Comparison of ENCODE assay signal across 8 cellular contexts in the genomic region with DNA sequence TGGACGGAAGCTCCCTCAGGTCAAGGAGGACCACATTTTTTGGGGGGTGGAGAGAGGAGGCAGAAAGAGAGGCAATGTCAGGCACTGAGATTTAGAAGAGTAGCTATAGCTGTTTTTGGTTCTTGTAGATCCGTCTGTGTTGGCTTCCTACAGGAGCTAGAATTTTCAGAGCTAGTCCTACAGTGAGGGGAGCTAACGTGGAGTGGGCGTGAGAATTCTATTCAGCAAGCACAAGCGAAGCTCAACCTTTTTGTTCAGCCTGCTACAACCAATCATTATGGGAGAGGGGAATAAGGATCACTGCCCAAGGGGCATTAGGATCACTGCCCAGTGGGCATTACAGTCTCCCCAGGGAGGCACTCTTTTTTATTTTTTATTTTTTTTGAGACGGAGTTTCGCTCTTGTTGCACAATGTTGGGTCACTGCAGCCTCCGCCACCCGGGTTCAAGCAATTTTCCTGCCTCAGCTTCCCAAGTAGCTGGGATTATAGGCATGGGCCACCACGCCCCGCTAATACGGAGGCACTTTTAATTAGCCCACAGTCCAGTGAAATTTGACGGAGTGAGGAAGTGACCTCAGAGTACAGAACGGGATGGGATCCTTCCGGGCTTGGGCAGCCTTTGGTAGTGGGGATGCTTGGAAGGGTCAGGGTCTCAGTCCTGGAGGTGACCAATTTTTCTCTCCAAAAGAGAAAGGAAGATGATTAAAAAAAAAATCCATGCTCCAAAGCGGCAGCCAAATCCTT. TPM values are rescaled to one million over a fixed set of nuclear protein-coding genes. Genes with fewer than 3 reads are reported as not detected.
DNase-seq lines count a peak whose midpoint lies in the region; ATAC-seq and TF ChIP-seq lines count a peak whose summit lies in the region.

No MANE protein-coding gene starts in this region.

- no peak for TF ChIP-seq EP300 in sigmoid colon (IDR thresholded peaks at IDR 0.05)

- H3K9me3 ChIP-seq in sigmoid colon = no peaks in the 10 kb centered on the region

- H3K27ac Mint-ChIP-seq in activated CD8-positive, alpha-beta T cell treated with anti-CD3 and anti-CD28 coated beads, Interleukin-2, amount 10 ng/mL, durations not matched to agents 7 days and 5 days = peak overlapping the region; percentile 94

- no peak for TF ChIP-seq POLR2A in sigmoid colon (IDR thresholded peaks at IDR 0.05)

- intact Hi-C loops in left cardiac atrium (cut with DNase I) (loop anchor here in 1 of 2 donors (5.0 kb wide), 1 partner anchor 184 kb away; no protein-coding TSS in a partner anchor), sigmoid colon (cut with DNase I) (loop anchor here (2.0 to 5.0 kb wide), 4 partner anchors 47 to 1016 kb away; a partner anchor contains a TSS)

- ATAC-seq in activated CD8-positive, alpha-beta T cell treated with anti-CD3 and anti-CD28 coated beads, Interleukin-2, amount 10 ng/mL, durations not matched to agents 7 days and 5 days = no peak
- ATAC-seq in left cardiac atrium = peak; percentile 10 to 35

- DNase-seq in ACHN (peak; percentile 29), HCEC 1CT (peak; percentile 37), left cardiac atrium (peak; percentile 30), sigmoid colon (peak; percentile 73), OCI-M2 (lab: John Stamatoyannopoulos, UW; ENCODE audit: unreplicated experiment) (no peak), cerebellar cortex (ENCODE audit: low spot score) (no peak), HPDE6-E6E7 (ENCODE audit: extremely low spot score) (no peak)
- DNase-seq in activated CD8-positive, alpha-beta T cell treated with anti-CD3 and anti-CD28 coated beads, Interleukin-2, amount 10 ng/mL, durations not matched to agents 7 days and 5 days = no peak

- H3K36me3 Mint-ChIP-seq in activated CD8-positive, alpha-beta T cell treated with anti-CD3 and anti-CD28 coated beads, Interleukin-2, amount 10 ng/mL, durations not matched to agents 7 days and 5 days (ENCODE audit: low read depth) = peaks cover 53% of the 10 kb centered on the region

- peak overlapping the region; percentile 99 for H3K4me3 Mint-ChIP-seq in activated CD8-positive, alpha-beta T cell treated with anti-CD3 and anti-CD28 coated beads, Interleukin-2, amount 10 ng/mL, durations not matched to agents 7 days and 5 days

- WGBS in sigmoid colon, 2 donors = 30 to 31% methylated on average over 16 of the region's 16 CpGs

- peak overlapping the region; percentile 83 to 97 (median 89) for H3K4me3 ChIP-seq in sigmoid colon

- POLR2A ChIA-PET in activated CD8-positive, alpha-beta T cell treated with anti-CD3 and anti-CD28 coated beads, Interleukin-2, amount 10 ng/mL, durations not matched to agents 7 days and 5 days (lab: Charles Lee) = interaction anchor here (0.6 to 1.1 kb wide), 2 partner anchors 72 to 197 kb away, joined by 3 read pairs; no protein-coding TSS in a partner anchor

- peaks cover 40% of the 10 kb centered on the region for H3K4me1 Mint-ChIP-seq in activated CD8-positive, alpha-beta T cell treated with anti-CD3 and anti-CD28 coated beads, Interleukin-2, amount 10 ng/mL, durations not matched to agents 7 days and 5 days (ENCODE audit: low read depth)

- H3K27me3 ChIP-seq in sigmoid colon = no peaks in the 10 kb centered on the region

- H3K27me3 Mint-ChIP-seq in activated CD8-positive, alpha-beta T cell treated with anti-CD3 and anti-CD28 coated beads, Interleukin-2, amount 10 ng/mL, durations not matched to agents 7 days and 5 days (ENCODE audit: low read depth) = no peaks in the 10 kb centered on the region

- H3K36me3 ChIP-seq in sigmoid colon = no peaks in the 10 kb centered on the region

- CTCF ChIA-PET in activated CD8-positive, alpha-beta T cell treated with anti-CD3 and anti-CD28 coated beads, Interleukin-2, amount 10 ng/mL, durations not matched to agents 7 days and 5 days (lab: Charles Lee) = interaction anchor here (0.7 to 1.2 kb wide), 2 partner anchors 16 to 33 kb away, joined by 3 to 4 read pairs; no protein-coding TSS in a partner anchor

- peak overlapping the region; percentile 95 to 98 (median 96) for H3K27ac ChIP-seq in sigmoid colon

- TF ChIP-seq CTCF in sigmoid colon (IDR thresholded peaks at IDR 0.05) = no peak

- peaks cover 0 to 40% (median 36%) of the 10 kb centered on the region in 4 donors for H3K4me1 ChIP-seq in sigmoid colon

- H3K9me3 Mint-ChIP-seq in activated CD8-positive, alpha-beta T cell treated with anti-CD3 and anti-CD28 coated beads, Interleukin-2, amount 10 ng/mL, durations not matched to agents 7 days and 5 days (ENCODE audit: insufficient read depth) = no peaks in the 10 kb centered on the region

- in situ Hi-C loops in ACHN (cut with HindIII; ENCODE audit: low pct_ligation_motif_present, low pct_unique_long_range_greater_than_20kb, low sequenced_read_pairs) = no loop called here

RNA-seq across cellular contexts. Expression of a gene that starts 1.1 kb away (rescaled TPM):
- total RNA-seq in activated CD8-positive, alpha-beta T cell treated with anti-CD3 and anti-CD28 coated beads, Interleukin-2, amount 10 ng/mL, durations not matched to agents 7 days and 5 days = 10 to 100 TPM; 73.1 to 74.4 TPM
- total RNA-seq in left cardiac atrium (10 to 100 TPM; 18.7 to 23.8 TPM), sigmoid colon (10 to 100 TPM; 35.1 to 43.2 (median 39.0) TPM)
- polyA plus RNA-seq in sigmoid colon = 10 to 100 TPM; 16.2 to 26.1 (median 20.3) TPM

RNA-seq across cellular contexts. Expression of a gene that starts 41.4 kb away (rescaled TPM):
- total RNA-seq in activated CD8-positive, alpha-beta T cell treated with anti-CD3 and anti-CD28 coated beads, Interleukin-2, amount 10 ng/mL, durations not matched to agents 7 days and 5 days = 10 to 100 TPM; 29.7 TPM
- total RNA-seq in left cardiac atrium (10 to 100 TPM; 28.9 to 31.1 TPM), sigmoid colon (10 to 100 TPM; 15.7 to 29.4 (median 19.7) TPM)
- polyA plus RNA-seq in sigmoid colon = 10 to 100 TPM in 2 of 3 donors, 1 to 10 TPM in 1; 9.6 to 55.2 (median 18.0) TPM

Comparison
In these comparisons a context has a peak if more than half of its experiments do, and no peak if none do; other contexts are left out.
1. DNase-seq: peak in ACHN (single experiment), HCEC 1CT (single experiment), left cardiac atrium (single experiment) and sigmoid colon (single experiment); none in activated CD8-positive, alpha-beta T cell treated with anti-CD3 and anti-CD28 coated beads, Interleukin-2, amount 10 ng/mL, durations not matched to agents 7 days and 5 days (single experiment), OCI-M2 (single experiment), cerebellar cortex (single experiment) and HPDE6-E6E7 (single experiment).